Comparison of ENCODE assay signal across 8 cellular contexts in genomic region chr7:127348247-127348631, GRCh38. TPM values are rescaled to one million over a fixed set of nuclear protein-coding genes. Genes with fewer than 3 reads are reported as not detected.
DNase-seq lines count a peak whose midpoint lies in the region; ATAC-seq and TF ChIP-seq lines count a peak whose summit lies in the region.

No MANE protein-coding gene starts in this region.

- POLR2A ChIA-PET in CD8-positive, alpha-beta T cell (lab: Charles Lee): interaction anchor here (0.6 to 3.3 kb wide), 9 partner anchors 19 to 235 kb away, joined by 3 to 18 read pairs (median 3); partner anchors contain the start of gene ZNF800

- no peak for TF ChIP-seq CTCF in CD8-positive, alpha-beta T cell (IDR thresholded peaks at IDR 0.05)
- TF ChIP-seq CTCF in OCI-LY3 (IDR thresholded peaks at IDR 0.05; ENCODE audit: low read depth, low read length): no peak
- TF ChIP-seq CTCF in osteocyte (IDR thresholded peaks at IDR 0.05): no peak

- H3K36me3 Mint-ChIP-seq in CD8-positive, alpha-beta T cell: no peaks in the 10 kb centered on the region
- peaks cover 7% of the 10 kb centered on the region for H3K36me3 Mint-ChIP-seq in effector memory CD8-positive, alpha-beta T cell (ENCODE audit: insufficient read depth)
- peaks cover 10% of the 10 kb centered on the region for H3K36me3 Mint-ChIP-seq in osteocyte (ENCODE audit: unreplicated experiment)

- H3K27ac ChIP-seq in CD8-positive, alpha-beta T cell (ENCODE audit: low read depth, low read length): no peak overlapping the region
- no peak overlapping the region for H3K27ac ChIP-seq in OCI-LY3 (ENCODE audit: low read length)

- no peak overlapping the region for H2AFZ ChIP-seq in OCI-LY3 (ENCODE audit: low read depth, low read length)

- H3K4me2 ChIP-seq in OCI-LY3 (ENCODE audit: low read length): peak overlapping the region; percentile 84

- H4K20me1 ChIP-seq in OCI-LY3 (ENCODE audit: insufficient read depth, low read length): 0 out of 2 replicates have a peak, but pooled peaks cover 3% of the 10 kb centered on the region

- no peak for DNase-seq in CD8-positive, alpha-beta T cell
- no peak for DNase-seq in effector memory CD8-positive, alpha-beta T cell
- DNase-seq in osteocyte (ENCODE audit: extremely low spot score, unreplicated experiment) (no peak), DMS153 (lab: John Stamatoyannopoulos, UW) (no peak), C1 segment of cervical spinal cord (lab: John Stamatoyannopoulos, UW) (no peak), T1000 (lab: John Stamatoyannopoulos, UW) (no peak)

- peaks cover 22% of the 10 kb centered on the region for H3K4me1 Mint-ChIP-seq in CD8-positive, alpha-beta T cell (ENCODE audit: low read depth)
- peaks cover 5 to 7% of the 10 kb centered on the region in 2 donors for H3K4me1 Mint-ChIP-seq in effector memory CD8-positive, alpha-beta T cell (ENCODE audit: low read depth in 2 of 2)
- H3K4me1 Mint-ChIP-seq in osteocyte (ENCODE audit: unreplicated experiment): peaks cover 6% of the 10 kb centered on the region

- CTCF ChIA-PET in CD8-positive, alpha-beta T cell (lab: Charles Lee): interaction anchor here (0.6 to 4.5 kb wide), 32 partner anchors 9 to 237 kb away, joined by 3 to 55 read pairs (median 4); partner anchors contain the start of genes GCC1 and ZNF800

- no peaks in the 10 kb centered on the region for H3K9me3 ChIP-seq in CD8-positive, alpha-beta T cell (ENCODE audit: low read length)
- no peaks in the 10 kb centered on the region for H3K9me3 ChIP-seq in OCI-LY3 (ENCODE audit: insufficient read depth, low read length)

- H3K4me3 ChIP-seq in CD8-positive, alpha-beta T cell (ENCODE audit: low read depth, low read length): peak overlapping the region; percentile 26
- peak overlapping the region; percentile 72 for H3K4me3 ChIP-seq in OCI-LY3 (ENCODE audit: low read length)

- H3K27ac Mint-ChIP-seq in CD8-positive, alpha-beta T cell: no peak overlapping the region
- no peak overlapping the region for H3K27ac Mint-ChIP-seq in effector memory CD8-positive, alpha-beta T cell
- no peak overlapping the region for H3K27ac Mint-ChIP-seq in osteocyte (ENCODE audit: unreplicated experiment)

- H3K27me3 Mint-ChIP-seq in CD8-positive, alpha-beta T cell (ENCODE audit: low read depth): no peaks in the 10 kb centered on the region
- no peaks in the 10 kb centered on the region for H3K27me3 Mint-ChIP-seq in effector memory CD8-positive, alpha-beta T cell
- peaks cover 8% of the 10 kb centered on the region for H3K27me3 Mint-ChIP-seq in osteocyte (ENCODE audit: unreplicated experiment)

- no peaks in the 10 kb centered on the region for H3K9me3 Mint-ChIP-seq in CD8-positive, alpha-beta T cell
- H3K9me3 Mint-ChIP-seq in effector memory CD8-positive, alpha-beta T cell: no peaks in the 10 kb centered on the region
- H3K9me3 Mint-ChIP-seq in osteocyte (ENCODE audit: unreplicated experiment): peaks cover 4% of the 10 kb centered on the region

- ATAC-seq in CD8-positive, alpha-beta T cell: no peak
- no peak for ATAC-seq in effector memory CD8-positive, alpha-beta T cell (replicated peaks)
- no peak for ATAC-seq in GM18867 (IDR thresholded peaks at IDR 0.05; ENCODE audit: unreplicated experiment)

- H3K9ac ChIP-seq in OCI-LY3 (ENCODE audit: low read length): peak overlapping the region; percentile 38; the same call in 1 of the 2 replicates

- peaks cover 3% of the 10 kb centered on the region for H3K4me1 ChIP-seq in CD8-positive, alpha-beta T cell (ENCODE audit: insufficient read depth, low read length)
- H3K4me1 ChIP-seq in OCI-LY3 (ENCODE audit: low read length): 0 out of 2 replicates have a peak, but pooled peaks cover 4% of the 10 kb centered on the region

- intact Hi-C loops in CD8-positive, alpha-beta T cell (cut with DNase I, micrococcal nuclease): loop anchor here (5.0 kb wide), 2 partner anchors 44 to 59 kb away; partner anchors contain the start of gene ZNF800 (in 1 of the 2)

- H3K4me3 Mint-ChIP-seq in CD8-positive, alpha-beta T cell: peak overlapping the region; percentile 72
- H3K4me3 Mint-ChIP-seq in effector memory CD8-positive, alpha-beta T cell: peak overlapping the region; percentile 32 to 68
- H3K4me3 Mint-ChIP-seq in osteocyte (ENCODE audit: unreplicated experiment): peak overlapping the region; percentile 67

- H3K79me2 ChIP-seq in OCI-LY3 (ENCODE audit: low read length): no peaks in the 10 kb centered on the region

- H3K27me3 ChIP-seq in CD8-positive, alpha-beta T cell (ENCODE audit: insufficient read depth, low read length): no peaks in the 10 kb centered on the region
- no peaks in the 10 kb centered on the region for H3K27me3 ChIP-seq in OCI-LY3 (ENCODE audit: low read depth, low read length)

- no peaks in the 10 kb centered on the region for H3K36me3 ChIP-seq in CD8-positive, alpha-beta T cell (ENCODE audit: insufficient read depth, low read length)
- H3K36me3 ChIP-seq in OCI-LY3 (replicated peaks; ENCODE audit: low read depth, low read length): peaks cover 6% of the 10 kb centered on the region

RNA-seq across cellular contexts. Expression of gene ZNF800, which starts 44.3 kb away (rescaled TPM):
- total RNA-seq in CD8-positive, alpha-beta T cell: 10 to 100 TPM; 80.7 to 82.5 TPM
- 26.8 and 27.7 TPM in 2 replicates for total RNA-seq in osteocyte
